Comparison of ENCODE assay signal across 35 cellular contexts in genomic region chr3:165697910-165698309, GRCh38.
A peak's percentile ranks its signal among the peaks of the same experiment; 100 is the strongest.
DNase-seq lines count a peak whose midpoint lies in the region; ATAC-seq, FAIRE-seq and TF ChIP-seq lines count a peak whose summit lies in the region.
"Had no signal": no experiment of that assay in that cellular context is flagged by ENCODE, and none has a peak within 500 bp of the region (broad histone marks: within the 10 kb centered on the region; RNA-seq: fewer than 3 reads in every experiment).

No MANE protein-coding gene starts in this region.

- peaks cover 4% of the 10 kb centered on the region for H3K27me3 Mint-ChIP-seq in neural progenitor cell (ENCODE audit: insufficient read depth, low read depth)
- H3K27me3 Mint-ChIP-seq: B cell; CD4-positive, alpha-beta memory T cell; CD4-positive, alpha-beta T cell; CD4-positive, CD25-positive, alpha-beta regulatory T cell; CD8-positive, alpha-beta memory T cell had no signal

- no peak for TF ChIP-seq RAD21 in GM12878 (IDR thresholded peaks at IDR 0.05; ENCODE audit: insufficient read depth, low read depth, low read length)

- no peaks in the 10 kb centered on the region for H3K36me3 Mint-ChIP-seq in neural progenitor cell
- H3K36me3 Mint-ChIP-seq: CD14-positive monocyte; CD4-positive, alpha-beta memory T cell; CD4-positive, CD25-positive, alpha-beta regulatory T cell; CD8-positive, alpha-beta memory T cell; CD8-positive, alpha-beta T cell had no signal

- H2AFZ ChIP-seq in GM12878 (ENCODE audit: control insufficient read depth, low read depth, low read length), result no peak overlapping the region
- no peak overlapping the region for H2AFZ ChIP-seq in neural progenitor cell (replicated peaks)

- intact Hi-C loops in GM12878 (cut with micrococcal nuclease; ENCODE audit: unreplicated experiment), result no loop called here

- no peak overlapping the region for H3K27ac Mint-ChIP-seq in neural progenitor cell
- H3K27ac Mint-ChIP-seq: B cell; CD14-positive monocyte; CD4-positive, alpha-beta memory T cell; CD4-positive, alpha-beta T cell; CD4-positive, CD25-positive, alpha-beta regulatory T cell; CD8-positive, alpha-beta memory T cell; CD8-positive, alpha-beta T cell had no signal

- H3K4me3 Mint-ChIP-seq in neural progenitor cell, result no peak overlapping the region
- H3K4me3 Mint-ChIP-seq: B cell; CD14-positive monocyte; CD4-positive, alpha-beta memory T cell; CD4-positive, alpha-beta T cell; CD4-positive, CD25-positive, alpha-beta regulatory T cell; CD8-positive, alpha-beta memory T cell; CD8-positive, alpha-beta T cell had no signal

- no peaks in the 10 kb centered on the region for H4K20me1 ChIP-seq in GM12878 (ENCODE audit: control insufficient read depth, insufficient read depth)
- H4K20me1 ChIP-seq in neural progenitor cell (ENCODE audit: low read depth), result no peaks in the 10 kb centered on the region
- H4K20me1 ChIP-seq: BLaER1; BLaER1 treated with 17β-estradiol and CSF1 and Interleukin-3, amounts not matched to agents 10 nM and 100 nM had no signal

- no peak for TF ChIP-seq EP300 in GM12878 (IDR thresholded peaks at IDR 0.05; ENCODE audit: borderline replicate concordance in 1 of 2, control insufficient read depth in 1 of 2, low read depth in 2 of 2, low read length in 2 of 2)

- POLR2A ChIA-PET in GM12878 (lab: Charles Lee), result interaction anchor here (1.1 kb wide), 1 partner anchor 14 kb away, joined by 6 read pairs; no protein-coding TSS in a partner anchor

- H3K36me3 ChIP-seq in GM12878 (ENCODE audit: control insufficient read depth in 2 of 2, insufficient read depth in 2 of 2, low read length in 1 of 2), result no peaks in the 10 kb centered on the region
- no peaks in the 10 kb centered on the region for H3K36me3 ChIP-seq in thoracic aorta
- no peaks in the 10 kb centered on the region for H3K36me3 ChIP-seq in neural progenitor cell
- H3K36me3 ChIP-seq: BE2C; BLaER1; BLaER1 treated with 17β-estradiol and CSF1 and Interleukin-3, amounts not matched to agents 10 nM and 100 nM had no signal

- no peak for FAIRE-seq in GM12878 (lab: Jason Lieb, UNC)
- FAIRE-seq: A204.1, A549, D721Med had no signal

- RAD21 ChIA-PET in GM12878 (lab: Charles Lee; ENCODE audit: unreplicated experiment), result interaction anchor here (1.2 to 1.5 kb wide), 2 partner anchors 10 to 15 kb away, joined by 3 to 4 read pairs; no protein-coding TSS in a partner anchor

- H3K9me3 ChIP-seq in GM12878 (replicated peaks; ENCODE audit: control insufficient read depth, insufficient read depth, low read length), result no peaks in the 10 kb centered on the region
- H3K9me3 ChIP-seq in thoracic aorta, result no peaks in the 10 kb centered on the region
- H3K9me3 ChIP-seq in neural progenitor cell (ENCODE audit: low read depth), result no peaks in the 10 kb centered on the region
- H3K9me3 ChIP-seq: A549, BE2C, Caco-2 had no signal

- H3K27me3 ChIP-seq in GM12878 (replicated peaks in 1 of 2; ENCODE audit: control insufficient read depth in 2 of 2, insufficient read depth in 2 of 2, low read length in 1 of 2) (no peaks in the 10 kb centered on the region), thoracic aorta (replicated peaks; ENCODE audit: insufficient read depth) (no peaks in the 10 kb centered on the region), neural progenitor cell (no peaks in the 10 kb centered on the region)
- H3K27me3 ChIP-seq: BE2C; BLaER1; BLaER1 treated with 17β-estradiol and CSF1 and Interleukin-3, amounts not matched to agents 10 nM and 100 nM had no signal

- H3K4me1 ChIP-seq in GM12878 (ENCODE audit: control insufficient read depth, insufficient read depth, low read length), result no peaks in the 10 kb centered on the region
- H3K4me1 ChIP-seq in thoracic aorta (ENCODE audit: control insufficient read depth in 1 of 2, low read depth in 2 of 2), result no peaks in the 10 kb centered on the region
- no peaks in the 10 kb centered on the region for H3K4me1 ChIP-seq in neural progenitor cell
- H3K4me1 ChIP-seq: A549; BLaER1; BLaER1 treated with 17β-estradiol and CSF1 and Interleukin-3, amounts not matched to agents 10 nM and 100 nM; Caco-2 had no signal

- ATAC-seq in GM12878 (peak; percentile 25; the same call in 2 of the 3 replicates), esophagus mucosa (peak; percentile 68), thoracic aorta (ENCODE audit: insufficient number of reproducible peaks, low FRiP score, low read depth) (peak; percentile 55), HG03457 (IDR thresholded peaks at IDR 0.05; ENCODE audit: unreplicated experiment) (no peak)
- ATAC-seq: A549; CD8-positive, alpha-beta T cell had no signal

- no TSS peak for BruUV-seq in GM12878 (replicated peaks; lab: Mats Ljungman, UMichigan)

- H3K4me2 ChIP-seq in GM12878 (ENCODE audit: control insufficient read depth, insufficient read depth), result no peak overlapping the region
- H3K4me2 ChIP-seq in neural progenitor cell, result no peak overlapping the region
- H3K4me2 ChIP-seq: A549; BLaER1; BLaER1 treated with 17β-estradiol and CSF1 and Interleukin-3, amounts not matched to agents 10 nM and 100 nM had no signal

- in situ Hi-C loops in GM12878 (cut with MboI), result no loop called here
- in situ Hi-C loops in GM13977 (cut with MboI; ENCODE audit: low pct_unique_long_range_greater_than_20kb, low sequenced_read_pairs, unreplicated experiment), result no loop called here

- peaks cover 2% of the 10 kb centered on the region for H3K4me1 Mint-ChIP-seq in neural progenitor cell
- H3K4me1 Mint-ChIP-seq: B cell; CD14-positive monocyte; CD4-positive, alpha-beta memory T cell; CD4-positive, CD25-positive, alpha-beta regulatory T cell; CD8-positive, alpha-beta memory T cell had no signal

- no peak for TF ChIP-seq POLR2A in GM12878 (IDR thresholded peaks at IDR 0.05; ENCODE audit: low read depth, low read length)

- H3K79me2 ChIP-seq in GM12878 (ENCODE audit: control insufficient read depth, insufficient read depth, low read length) (no peaks in the 10 kb centered on the region), neural progenitor cell (ENCODE audit: low read depth) (no peaks in the 10 kb centered on the region)

- SMC1A ChIA-PET in GM12878 (lab: Charles Lee; ENCODE audit: uncharacterized antibody, unreplicated experiment), result interaction anchor here (0.8 to 3.0 kb wide), 7 partner anchors 10 to 161 kb away, joined by 3 to 7 read pairs (median 3); no protein-coding TSS in a partner anchor

- no peaks in the 10 kb centered on the region for H3F3A ChIP-seq in neural progenitor cell (ENCODE audit: low read depth)

- DNase-seq in GM12878 (ENCODE audit: low read depth, low spot score) (no peak), thoracic aorta (ENCODE audit: low spot score) (no peak), neural progenitor cell (ENCODE audit: low spot score) (no peak), GM13977 (ENCODE audit: low spot score) (no peak)
- DNase-seq: 8988T; ACHN; AML-193; BE2C; C1 segment of cervical spinal cord; Caco-2; Calu3; CD4-positive, alpha-beta memory T cell; CD4-positive, alpha-beta T cell; CD4-positive, CD25-positive, alpha-beta regulatory T cell; CD8-positive, alpha-beta memory T cell; CD8-positive, alpha-beta T cell; COR-L47; DMS 273 treated with DMSO at 0.1 percent for 48 hours; DMS153; DMS53; DMS79; DMS79 treated with DMSO at 0.1 percent for 48 hours; DND-41; EL had no signal

- peaks cover 9% of the 10 kb centered on the region for H3K9me3 Mint-ChIP-seq in neural progenitor cell

- TF ChIP-seq CTCF in GM12878 (IDR thresholded peaks at IDR 0.05 in 2 of 3, conservative IDR thresholded peaks at IDR 0.05 in 1 of 3; ENCODE audit: control insufficient read depth in 2 of 3, extremely low read depth in 1 of 3, insufficient read depth in 1 of 3, low read depth in 3 of 3, low read length in 3 of 3) (no peak), thoracic aorta (IDR thresholded peaks at IDR 0.05) (no peak), neural progenitor cell (IDR thresholded peaks at IDR 0.05) (no peak), GM13977 (IDR thresholded peaks at IDR 0.05; ENCODE audit: extremely low read depth, insufficient read depth, missing control alignments) (no peak)

- 15% methylated on average over 2 of the region's 2 CpGs for WGBS in GM12878 (ENCODE audit: insufficient coverage, insufficient replicate concordance, low lambda C conversion rate, missing lambda C conversion rate)

- CTCF ChIA-PET in GM12878 (lab: Yijun Ruan, JAX), result interaction anchor here (1.1 to 1.6 kb wide), 3 partner anchors 25 to 356 kb away, joined by 3 read pairs; no protein-coding TSS in a partner anchor

- H3K4me3 ChIP-seq in GM12878 (no peak overlapping the region), thoracic aorta (no peak overlapping the region), neural progenitor cell (no peak overlapping the region)
- H3K4me3 ChIP-seq: A549; BLaER1; BLaER1 treated with 17β-estradiol and CSF1 and Interleukin-3, amounts not matched to agents 10 nM and 100 nM had no signal

- H3K27ac ChIP-seq in GM12878 (ENCODE audit: control insufficient read depth, insufficient read depth), result no peak overlapping the region
- H3K27ac ChIP-seq in thoracic aorta, result no peak overlapping the region
- H3K27ac ChIP-seq in neural progenitor cell, result no peak overlapping the region
- H3K27ac ChIP-seq: 22Rv1; A549; BLaER1; BLaER1 treated with 17β-estradiol and CSF1 and Interleukin-3, amounts not matched to agents 10 nM and 100 nM; C4-2B had no signal

- H3K9ac ChIP-seq in GM12878 (ENCODE audit: control insufficient read depth, insufficient read depth, low read length) (no peak overlapping the region), neural progenitor cell (no peak overlapping the region)
- H3K9ac ChIP-seq: BLaER1; BLaER1 treated with 17β-estradiol and CSF1 and Interleukin-3, amounts not matched to agents 10 nM and 100 nM had no signal

TF ChIP-seq in GM12878, 131 proteins besides CTCF, POLR2A, EP300 and RAD21 (continues in another document):
- TF ChIP-seq HDAC6 (IDR thresholded peaks at IDR 0.05; ENCODE audit: unreplicated experiment) (no peak), EGR1 (IDR thresholded peaks at IDR 0.05; ENCODE audit: borderline replicate concordance in 1 of 2, low read depth in 2 of 2, low read length in 2 of 2) (no peak), SIN3A (IDR thresholded peaks at IDR 0.05; ENCODE audit: low read depth, low read length) (no peak), EZH2 (IDR thresholded peaks at IDR 0.05; ENCODE audit: borderline replicate concordance, control insufficient read depth, low read depth, low read length) (no peak), BHLHE40 (IDR thresholded peaks at IDR 0.05; ENCODE audit: borderline replicate concordance in 1 of 2, low read depth in 2 of 2, low read length in 1 of 2) (no peak)
